Comparison of ENCODE assay signal across 1 cellular context in genomic region chr10:4685495-4685894, GRCh38.
TF ChIP-seq lines count a peak whose summit lies in the region.

No MANE protein-coding gene starts in this region.

TF ChIP-seq in HepG2, 621 proteins besides CTCF, POLR2A, EP300 and RAD21 (continued from another document):
- TF ChIP-seq ZC3H4 (CRISPR knock-in tag; IDR thresholded peaks at IDR 0.05; ENCODE audit: borderline replicate concordance) (no peak), STAG1 (CRISPR knock-in tag; IDR thresholded peaks at IDR 0.05) (no peak), ZC3H13 (CRISPR knock-in tag; IDR thresholded peaks at IDR 0.05) (no peak), ATF3 (CRISPR knock-in tag; IDR thresholded peaks at IDR 0.05) (no peak), MYNN (CRISPR knock-in tag; IDR thresholded peaks at IDR 0.05; ENCODE audit: low read depth) (no peak), SMC3 (IDR thresholded peaks at IDR 0.05; ENCODE audit: low read length) (no peak)
